ENCODE assay signal across 30 cellular contexts in genomic region chr6:157290797-157291196, GRCh38.
"Had no signal": no experiment of that assay in that cellular context is flagged by ENCODE, and none has a peak within 500 bp of the region (broad histone marks: within the 10 kb centered on the region; RNA-seq: fewer than 3 reads in every experiment).

No MANE protein-coding gene starts in this region.

- H3K4me1 ChIP-seq: lower lobe of right lung, pancreas, prostate gland, testis, thyroid gland, transverse colon, uterus had no signal

- H3K9me3 ChIP-seq: lower lobe of right lung, pancreas, prostate gland, stomach, testis, thyroid gland, transverse colon, uterus had no signal

- H3K4me3 ChIP-seq: lower lobe of right lung, pancreas, prostate gland, skin epidermis, stomach, testis, thyroid gland, transverse colon, uterus had no signal

- H3K27ac Mint-ChIP-seq: naive B cell; natural killer cell; nephron progenitor cell; stimulated activated naive B cell treated with anti-CD40 and anti-IgM and Interleukin-4, amounts not matched to agents 10 μg/mL and 1 μg/mL and 100 μg/mL, for 72 hours had no signal

- H3K9me3 Mint-ChIP-seq: immature natural killer cell; mesothelial cell of epicardium; naive B cell; natural killer cell; nephron progenitor cell; stimulated activated naive B cell treated with anti-CD40 and anti-IgM and Interleukin-4, amounts not matched to agents 10 μg/mL and 1 μg/mL and 100 μg/mL, for 72 hours had no signal

- H3K27me3 Mint-ChIP-seq: naive B cell; stimulated activated naive B cell treated with anti-CD40 and anti-IgM and Interleukin-4, amounts not matched to agents 10 μg/mL and 1 μg/mL and 100 μg/mL, for 72 hours had no signal

- H3K4me3 Mint-ChIP-seq: immature natural killer cell; mesothelial cell of epicardium; naive B cell; natural killer cell; nephron progenitor cell; stimulated activated naive B cell treated with anti-CD40 and anti-IgM and Interleukin-4, amounts not matched to agents 10 μg/mL and 1 μg/mL and 100 μg/mL, for 72 hours had no signal

- H3K36me3 Mint-ChIP-seq: natural killer cell had no signal

- H3K36me3 ChIP-seq: prostate gland, uterus had no signal

- H3K4me1 Mint-ChIP-seq: stimulated activated naive B cell treated with anti-CD40 and anti-IgM and Interleukin-4, amounts not matched to agents 10 μg/mL and 1 μg/mL and 100 μg/mL, for 72 hours had no signal

- DNase-seq: hypothalamus; immature natural killer cell; left cardiac atrium; lower lobe of right lung; mammary epithelial cell; mesenchymal stem cell; naive B cell; natural killer cell; nephron progenitor cell; nucleus accumbens; pancreas; posterior cingulate gyrus; retina; right cardiac atrium; stimulated activated CD4-positive, alpha-beta T cell treated with anti-CD3 and anti-CD28 coated beads, Interleukin-12 subunit alpha, Interleukin-12 subunit beta, amount 100 ng/mL, for 4 hours; stimulated activated CD4-positive, alpha-beta T cell treated with anti-CD3 and anti-CD28 coated beads, Interleukin-15, amount 100 ng/mL, for 24 hours; stimulated activated CD4-positive, alpha-beta T cell treated with anti-CD3 and anti-CD28 coated beads, Interleukin-2, amount 100 ng/mL, for 24 hours; stimulated activated CD4-positive, alpha-beta T cell treated with anti-CD3 and anti-CD28 coated beads, Interleukin-4, amount 100 ng/mL, for 1 hour; stimulated activated naive B cell treated with anti-CD40 and anti-IgM and Interleukin-4, amounts not matched to agents 10 μg/mL and 1 μg/mL and 100 μg/mL, for 72 hours; stimulated activated naive CD8-positive, alpha-beta T cell treated with anti-CD3 and anti-CD28 coated beads, Interleukin-15, Interleukin-2, amounts not matched to agents 100 U/mL and 50 U/mL, for 24 hours; stomach; testis; thyroid gland; transverse colon; uterus had no signal

- H3K27me3 ChIP-seq: pancreas, stomach, testis, thyroid gland, transverse colon, uterus had no signal

- H3K27ac ChIP-seq: lower lobe of right lung, pancreas, prostate gland, skin epidermis, stomach, testis, thyroid gland, transverse colon, uterus had no signal

- ATAC-seq: left cardiac atrium; left lobe of liver; lower lobe of right lung; natural killer cell; pancreas; right cardiac atrium; sciatic nerve; stimulated activated naive B cell treated with anti-CD40 and anti-IgM and Interleukin-4, amounts not matched to agents 10 μg/mL and 1 μg/mL and 100 μg/mL, for 72 hours; stimulated activated naive CD8-positive, alpha-beta T cell treated with anti-CD3 and anti-CD28 coated beads, Interleukin-15, Interleukin-2, amounts not matched to agents 100 U/mL and 50 U/mL, for 24 hours had no signal
